9 cellular contexts compared by ENCODE assay signal in genomic region chr20:4519530-4519929, GRCh38.
DNase-seq lines count a peak whose midpoint lies in the region; ATAC-seq and TF ChIP-seq lines count a peak whose summit lies in the region.
"Had no signal": no experiment of that assay in that cellular context is flagged by ENCODE, and none has a peak within 500 bp of the region (broad histone marks: within the 10 kb centered on the region; RNA-seq: fewer than 3 reads in every experiment).

No MANE protein-coding gene starts in this region.

- H3K4me3 ChIP-seq in DOHH2 (ENCODE audit: low read length) (no peak overlapping the region), lower lobe of right lung (no peak overlapping the region), psoas muscle (no peak overlapping the region), prostate gland (no peak overlapping the region)

- TF ChIP-seq CTCF in DOHH2 (IDR thresholded peaks at IDR 0.05; ENCODE audit: low read depth, low read length, poor library complexity, severe bottlenecking) (peak; percentile 62), lower lobe of right lung (IDR thresholded peaks at IDR 0.05) (peak; percentile 48), psoas muscle (IDR thresholded peaks at IDR 0.05) (no peak), prostate gland (IDR thresholded peaks at IDR 0.05) (no peak)

- H4K20me1 ChIP-seq in DOHH2 (ENCODE audit: control insufficient read depth, insufficient read depth, low read depth, low read length) = no peaks in the 10 kb centered on the region

- H3K9me2 ChIP-seq in DOHH2 (replicated peaks; ENCODE audit: control insufficient read depth, low read length) = no peaks in the 10 kb centered on the region

- no peaks in the 10 kb centered on the region for H3K9me3 ChIP-seq in DOHH2 (ENCODE audit: control insufficient read depth, insufficient read depth, low read length)
- H3K9me3 ChIP-seq in lower lobe of right lung = no peaks in the 10 kb centered on the region
- H3K9me3 ChIP-seq in psoas muscle = no peaks in the 10 kb centered on the region
- no peaks in the 10 kb centered on the region for H3K9me3 ChIP-seq in prostate gland

- 6 to 26% (median 20%) methylated on average over 2 of the region's 2 CpGs for WGBS in psoas muscle, 3 donors
- 25% methylated on average over 2 of the region's 2 CpGs for WGBS in prostate gland

- no peak for TF ChIP-seq POLR2A in prostate gland (IDR thresholded peaks at IDR 0.05)

- H3K4me2 ChIP-seq in DOHH2 (ENCODE audit: low read length) = no peak overlapping the region

- POLR2A ChIA-PET in activated naive CD8-positive, alpha-beta T cell treated with anti-CD3 and anti-CD28 coated beads, Interleukin-2, amount 10 ng/mL, durations not matched to agents 7 days and 5 days (lab: Charles Lee) = no interaction called here

- H3K79me2 ChIP-seq in DOHH2 (ENCODE audit: control insufficient read depth, low read length) = no peaks in the 10 kb centered on the region

- no peaks in the 10 kb centered on the region for H3K36me3 Mint-ChIP-seq in activated naive CD8-positive, alpha-beta T cell treated with anti-CD3 and anti-CD28 coated beads, Interleukin-2, amount 10 ng/mL, durations not matched to agents 7 days and 5 days

- no peaks in the 10 kb centered on the region for H3K4me1 Mint-ChIP-seq in activated naive CD8-positive, alpha-beta T cell treated with anti-CD3 and anti-CD28 coated beads, Interleukin-2, amount 10 ng/mL, durations not matched to agents 7 days and 5 days

- H3K27ac ChIP-seq in DOHH2 (ENCODE audit: low read depth, low read length) (no peak overlapping the region), lower lobe of right lung (no peak overlapping the region), psoas muscle (no peak overlapping the region), prostate gland (no peak overlapping the region)

- H3K9me3 Mint-ChIP-seq in activated naive CD8-positive, alpha-beta T cell treated with anti-CD3 and anti-CD28 coated beads, Interleukin-2, amount 10 ng/mL, durations not matched to agents 7 days and 5 days = no peaks in the 10 kb centered on the region

- H3F3A ChIP-seq in DOHH2 (ENCODE audit: control insufficient read depth, insufficient read depth) = no peaks in the 10 kb centered on the region

- no peaks in the 10 kb centered on the region for H3K27me3 ChIP-seq in DOHH2 (ENCODE audit: control insufficient read depth, low read length)
- H3K27me3 ChIP-seq in lower lobe of right lung (ENCODE audit: low read depth) = no peaks in the 10 kb centered on the region
- no peaks in the 10 kb centered on the region for H3K27me3 ChIP-seq in psoas muscle (ENCODE audit: insufficient read depth in 3 of 3, low read length in 2 of 3)
- no peaks in the 10 kb centered on the region for H3K27me3 ChIP-seq in prostate gland (replicated peaks; ENCODE audit: insufficient read depth)

- no peaks in the 10 kb centered on the region for H3K4me1 ChIP-seq in DOHH2 (ENCODE audit: control insufficient read depth, low read length)
- H3K4me1 ChIP-seq in lower lobe of right lung = no peaks in the 10 kb centered on the region
- no peaks in the 10 kb centered on the region for H3K4me1 ChIP-seq in psoas muscle
- no peaks in the 10 kb centered on the region for H3K4me1 ChIP-seq in prostate gland (replicated peaks)

- ATAC-seq in activated naive CD8-positive, alpha-beta T cell treated with anti-CD3 and anti-CD28 coated beads, Interleukin-2, amount 10 ng/mL, durations not matched to agents 7 days and 5 days (ENCODE audit: low read depth) = peak; percentile 39
- ATAC-seq in lower lobe of right lung (peak in 1 of 2 donors; percentile 59), psoas muscle (no peak)

- DNase-seq in HT1080 (ENCODE audit: low read depth) = peak; percentile 15
- DNase-seq in activated naive CD8-positive, alpha-beta T cell treated with anti-CD3 and anti-CD28 coated beads, Interleukin-2, amount 10 ng/mL, durations not matched to agents 7 days and 5 days = peak; percentile 33
- DNase-seq in lower lobe of right lung = peak; percentile 46
- no peak for DNase-seq in NCI-H2107 (lab: John Stamatoyannopoulos, UW)
- no peak for DNase-seq in psoas muscle
- no peak for DNase-seq in prostate gland (ENCODE audit: low spot score)
- no peak for DNase-seq in NCI-H524 treated with DMSO at 0.1 percent for 48 hours (lab: John Stamatoyannopoulos, UW)
- DNase-seq: retina had no signal

- no peak overlapping the region for H3K4me3 Mint-ChIP-seq in activated naive CD8-positive, alpha-beta T cell treated with anti-CD3 and anti-CD28 coated beads, Interleukin-2, amount 10 ng/mL, durations not matched to agents 7 days and 5 days

- intact Hi-C loops in lower lobe of right lung (cut with DNase I) = no loop called here
- intact Hi-C loops in psoas muscle (cut with DNase I) = no loop called here
- intact Hi-C loops in prostate gland (cut with DNase I) = no loop called here

- H3K27me3 Mint-ChIP-seq in activated naive CD8-positive, alpha-beta T cell treated with anti-CD3 and anti-CD28 coated beads, Interleukin-2, amount 10 ng/mL, durations not matched to agents 7 days and 5 days = peaks cover 9% of the 10 kb centered on the region

- H3K27ac Mint-ChIP-seq in activated naive CD8-positive, alpha-beta T cell treated with anti-CD3 and anti-CD28 coated beads, Interleukin-2, amount 10 ng/mL, durations not matched to agents 7 days and 5 days = no peak overlapping the region

- H3K36me3 ChIP-seq in DOHH2 (ENCODE audit: control insufficient read depth, low read length) (no peaks in the 10 kb centered on the region), lower lobe of right lung (no peaks in the 10 kb centered on the region), psoas muscle (ENCODE audit: insufficient read depth in 1 of 2, low read depth in 1 of 2) (no peaks in the 10 kb centered on the region), prostate gland (no peaks in the 10 kb centered on the region)

Comparison
In these comparisons a context has a peak if more than half of its experiments do, and no peak if none do; other contexts are left out.
1. CTCF ChIP-seq: peak in DOHH2 (single experiment) and lower lobe of right lung (single experiment); none in psoas muscle (single experiment) and prostate gland (0 of 4).
2. DNase-seq: peak in HT1080 (single experiment), activated naive CD8-positive, alpha-beta T cell treated with anti-CD3 and anti-CD28 coated beads, Interleukin-2, amount 10 ng/mL, durations not matched to agents 7 days and 5 days (single experiment) and lower lobe of right lung (single experiment); none in NCI-H2107 (single experiment), psoas muscle (0 of 2), prostate gland (single experiment) and NCI-H524 treated with DMSO at 0.1 percent for 48 hours (single experiment).